ENCODE assay signal across 1 cellular context in genomic region chr13:106867249-106867648, GRCh38.
TF ChIP-seq lines count a peak whose summit lies in the region.

No MANE protein-coding gene starts in this region.

TF ChIP-seq in HepG2, 621 proteins besides CTCF, POLR2A, EP300 and RAD21 (continued from another document):
- TF ChIP-seq, protein P1, sequence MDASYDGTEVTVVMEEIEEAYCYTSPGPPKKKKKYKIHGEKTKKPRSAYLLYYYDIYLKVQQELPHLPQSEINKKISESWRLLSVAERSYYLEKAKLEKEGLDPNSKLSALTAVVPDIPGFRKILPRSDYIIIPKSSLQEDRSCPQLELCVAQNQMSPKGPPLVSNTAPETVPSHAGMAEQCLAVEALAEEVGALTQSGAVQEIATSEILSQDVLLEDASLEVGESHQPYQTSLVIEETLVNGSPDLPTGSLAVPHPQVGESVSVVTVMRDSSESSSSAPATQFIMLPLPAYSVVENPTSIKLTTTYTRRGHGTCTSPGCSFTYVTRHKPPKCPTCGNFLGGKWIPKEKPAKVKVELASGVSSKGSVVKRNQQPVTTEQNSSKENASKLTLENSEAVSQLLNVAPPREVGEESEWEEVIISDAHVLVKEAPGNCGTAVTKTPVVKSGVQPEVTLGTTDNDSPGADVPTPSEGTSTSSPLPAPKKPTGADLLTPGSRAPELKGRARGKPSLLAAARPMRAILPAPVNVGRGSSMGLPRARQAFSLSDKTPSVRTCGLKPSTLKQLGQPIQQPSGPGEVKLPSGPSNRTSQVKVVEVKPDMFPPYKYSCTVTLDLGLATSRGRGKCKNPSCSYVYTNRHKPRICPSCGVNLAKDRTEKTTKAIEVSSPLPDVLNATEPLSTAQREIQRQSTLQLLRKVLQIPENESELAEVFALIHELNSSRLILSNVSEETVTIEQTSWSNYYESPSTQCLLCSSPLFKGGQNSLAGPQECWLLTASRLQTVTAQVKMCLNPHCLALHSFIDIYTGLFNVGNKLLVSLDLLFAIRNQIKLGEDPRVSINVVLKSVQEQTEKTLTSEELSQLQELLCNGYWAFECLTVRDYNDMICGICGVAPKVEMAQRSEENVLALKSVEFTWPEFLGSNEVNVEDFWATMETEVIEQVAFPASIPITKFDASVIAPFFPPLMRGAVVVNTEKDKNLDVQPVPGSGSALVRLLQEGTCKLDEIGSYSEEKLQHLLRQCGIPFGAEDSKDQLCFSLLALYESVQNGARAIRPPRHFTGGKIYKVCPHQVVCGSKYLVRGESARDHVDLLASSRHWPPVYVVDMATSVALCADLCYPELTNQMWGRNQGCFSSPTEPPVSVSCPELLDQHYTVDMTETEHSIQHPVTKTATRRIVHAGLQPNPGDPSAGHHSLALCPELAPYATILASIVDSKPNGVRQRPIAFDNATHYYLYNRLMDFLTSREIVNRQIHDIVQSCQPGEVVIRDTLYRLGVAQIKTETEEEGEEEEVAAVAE (CRISPR knock-in tag; IDR thresholded peaks at IDR 0.05; ENCODE audit: borderline replicate concordance) = no peak
- no peak for TF ChIP-seq ZSCAN12 (CRISPR knock-in tag; IDR thresholded peaks at IDR 0.05)
- TF ChIP-seq ZNF460 (CRISPR knock-in tag; IDR thresholded peaks at IDR 0.05; ENCODE audit: borderline replicate concordance) = no peak
- no peak for TF ChIP-seq ZNF124 (CRISPR knock-in tag; IDR thresholded peaks at IDR 0.05)
- TF ChIP-seq CENPT (CRISPR knock-in tag; IDR thresholded peaks at IDR 0.05; ENCODE audit: low read depth) = no peak
- no peak for TF ChIP-seq FOXK1 (CRISPR knock-in tag; IDR thresholded peaks at IDR 0.05; ENCODE audit: borderline replicate concordance, low read depth)
